Comparison of ENCODE assay signal across 20 cellular contexts in the genomic region with DNA sequence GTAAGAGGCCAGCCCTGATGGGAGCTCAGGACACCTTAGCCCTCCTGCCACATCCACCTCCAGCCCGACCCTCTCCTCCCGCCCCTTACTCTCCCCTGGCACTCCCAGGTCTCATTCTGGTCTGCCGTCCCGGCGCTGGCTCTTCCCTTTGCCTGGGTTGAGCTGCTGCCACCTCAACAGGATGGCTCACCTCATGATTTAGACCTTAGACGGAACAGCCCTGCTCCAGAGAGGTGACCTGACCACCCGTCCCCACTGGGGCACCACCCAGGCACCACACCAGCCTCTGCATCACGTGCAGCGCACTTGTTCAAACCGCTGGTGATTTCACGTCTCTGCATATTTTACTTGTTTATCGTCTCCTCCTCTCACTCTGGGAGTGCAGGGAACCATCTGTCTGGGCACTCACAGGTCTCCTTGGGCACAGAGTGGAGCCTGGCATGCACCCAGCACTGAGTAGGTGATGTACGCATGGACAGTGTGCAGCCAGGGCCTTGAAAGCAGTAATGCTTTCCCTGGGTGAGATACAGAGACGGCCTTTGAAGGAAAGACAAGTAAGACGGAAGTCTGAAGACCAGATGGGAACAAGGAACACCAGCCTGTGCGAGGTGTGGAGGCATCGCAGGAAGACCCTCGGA.
"Had no signal": no experiment of that assay in that cellular context is flagged by ENCODE, and none has a peak within 500 bp of the region (broad histone marks: within the 10 kb centered on the region; RNA-seq: fewer than 3 reads in every experiment).

No MANE protein-coding gene starts in this region.

- H3K27me3 ChIP-seq: pancreas, thyroid gland had no signal

- H3K36me3 ChIP-seq: left lung, pancreas, thyroid gland had no signal

- H3K4me1 ChIP-seq: pancreas had no signal

- H3K27ac ChIP-seq: coronary artery, left lung, pancreas had no signal

- DNase-seq: activated CD4-positive, alpha-beta T cell treated with anti-CD3 and anti-CD28 coated beads, Interleukin-2, amount 10 ng/mL, durations not matched to agents 24 days and 14 days; activated CD8-positive, alpha-beta T cell treated with anti-CD3 and anti-CD28 coated beads for 36 hours; activated naive CD4-positive, alpha-beta T cell; activated naive CD8-positive, alpha-beta T cell treated with anti-CD3 and anti-CD28 coated beads for 36 hours; activated T-cell treated with anti-CD3 and anti-CD28 coated beads, Interleukin-2, amount 50 U/mL, for 1 hour; amniotic stem cell; erythroblast; hypothalamus; mammary epithelial cell; mucosa of descending colon; naive thymus-derived CD4-positive, alpha-beta T cell; stimulated activated CD4-positive, alpha-beta T cell treated with anti-CD3 and anti-CD28 coated beads, Interleukin-1b, Interleukin-23, amount 100 ng/mL, for 48 hours; stimulated activated CD8-positive, alpha-beta memory T cell treated with anti-CD3 and anti-CD28 coated beads, Interleukin-4, amount 100 ng/mL, for 48 hours; stimulated activated naive CD4-positive, alpha-beta T cell; T1000; thyroid gland had no signal

- H3K4me3 ChIP-seq: coronary artery, left lung, mucosa of descending colon, pancreas, thyroid gland had no signal

- H3K9me3 ChIP-seq: left lung, mucosa of descending colon, pancreas, thyroid gland had no signal

- ATAC-seq: activated CD8-positive, alpha-beta T cell treated with anti-CD3 and anti-CD28 coated beads for 36 hours; activated T-helper 17 cell treated with anti-CD3 and anti-CD28 coated beads, Interleukin-2, amount 50 U/mL, for 72 hours; mucosa of descending colon; naive thymus-derived CD4-positive, alpha-beta T cell had no signal
